ENCODE assay signal across 8 cellular contexts in the genomic region with DNA sequence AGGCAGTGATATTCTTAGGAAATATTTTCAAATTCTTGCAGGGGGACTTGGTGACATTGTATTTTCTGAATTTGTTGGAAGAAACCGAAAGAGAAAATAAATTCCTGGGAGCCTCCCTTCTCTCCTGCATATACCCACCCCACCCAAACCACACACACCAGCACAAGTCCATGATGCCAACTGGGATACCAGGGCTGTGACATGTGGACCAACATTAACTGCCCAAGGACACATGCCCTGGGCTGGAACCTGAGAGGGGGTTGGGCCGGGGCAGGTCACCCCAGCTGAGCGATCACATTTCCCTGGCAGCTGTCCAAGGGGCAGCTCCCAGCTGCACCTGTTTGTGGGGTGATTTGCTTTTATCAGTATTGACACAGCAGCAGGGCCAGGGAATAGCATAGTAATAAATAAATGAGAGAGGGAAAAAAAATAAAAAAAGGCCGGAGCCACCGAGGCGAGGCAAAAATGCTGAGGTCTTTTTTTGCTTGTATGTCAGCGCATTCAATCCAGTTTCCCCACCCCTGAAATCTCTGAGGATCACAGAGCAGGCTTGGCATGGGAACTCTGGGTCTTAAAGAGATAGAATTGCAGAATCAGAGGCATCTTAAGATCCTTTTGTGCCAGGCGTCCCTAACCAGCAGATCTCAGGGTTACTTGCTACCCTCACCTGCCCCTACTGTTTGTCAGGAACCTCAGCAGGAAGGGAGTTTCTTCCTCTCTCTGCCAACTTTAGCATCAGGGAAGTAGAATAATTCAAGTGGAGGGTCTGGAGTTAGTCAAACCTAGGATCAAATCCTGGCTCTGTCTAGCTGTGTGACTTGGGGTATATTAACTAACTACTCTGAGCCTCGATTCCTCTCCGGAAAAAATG.
DNase-seq lines count a peak whose midpoint lies in the region; ATAC-seq and TF ChIP-seq lines count a peak whose summit lies in the region.

No MANE protein-coding gene starts in this region.

- H3K27ac ChIP-seq in Karpas-422 (ENCODE audit: low read length) = no peak overlapping the region
- peak overlapping the region; percentile 40 for H3K27ac ChIP-seq in RWPE2 (ENCODE audit: poor library complexity, severe bottlenecking)
- peak overlapping the region; percentile 96 for H3K27ac ChIP-seq in caudate nucleus (ENCODE audit: low read depth, low read length)
- peak overlapping the region in 7 of 8 donors; percentile 81 to 92 (median 88) for H3K27ac ChIP-seq in spleen

- ATAC-seq in RWPE2 (ENCODE audit: low read depth) (peak; percentile 43), HG02852 (IDR thresholded peaks at IDR 0.05; ENCODE audit: unreplicated experiment) (no peak)

- H3K4me1 ChIP-seq in Karpas-422 (ENCODE audit: low read length) (peaks cover 29% of the 10 kb centered on the region), RWPE2 (ENCODE audit: insufficient read depth, poor library complexity, severe bottlenecking) (peaks cover 10% of the 10 kb centered on the region), spleen (peaks cover 17 to 52% (median 37%) of the 10 kb centered on the region in 6 donors)

- TF ChIP-seq POLR2A in spleen (IDR thresholded peaks at IDR 0.05) = no peak

- peak overlapping the region; percentile 84; the same call in 1 of the 2 replicates for H2AFZ ChIP-seq in Karpas-422 (ENCODE audit: low read length)

- H3K9ac ChIP-seq in Karpas-422 (ENCODE audit: low read length) = peak overlapping the region; percentile 46

- H3K36me3 ChIP-seq in Karpas-422 (ENCODE audit: insufficient read depth, low read length) (no peaks in the 10 kb centered on the region), RWPE2 (ENCODE audit: low read depth) (no peaks in the 10 kb centered on the region), kidney epithelial cell (ENCODE audit: control insufficient read depth, insufficient read depth, low read length) (no peaks in the 10 kb centered on the region), spleen (no peaks in the 10 kb centered on the region)

- H3K4me2 ChIP-seq in Karpas-422 (ENCODE audit: low read depth, low read length, poor library complexity, severe bottlenecking) = peak overlapping the region; percentile 69

- H3K27me3 ChIP-seq in Karpas-422 (ENCODE audit: low read length) (no peaks in the 10 kb centered on the region), RWPE2 (ENCODE audit: insufficient read depth, poor library complexity, severe bottlenecking) (no peaks in the 10 kb centered on the region), kidney epithelial cell (ENCODE audit: control insufficient read depth, insufficient read depth, low read length) (no peaks in the 10 kb centered on the region), spleen (replicated peaks in 1 of 7) (no peaks in the 10 kb centered on the region)

- DNase-seq in D341Med (ENCODE audit: low spot score) = peak; percentile 46
- peak; percentile 74 for DNase-seq in Karpas-422
- no peak for DNase-seq in RWPE2 (ENCODE audit: low spot score)
- peak in 31 of 61 donors; percentile 1 to 46 (median 14) for DNase-seq in caudate nucleus (lab: John Stamatoyannopoulos, UW)
- no peak for DNase-seq in kidney epithelial cell (ENCODE audit: low read depth)
- peak; percentile 81 for DNase-seq in spleen
- DNase-seq in GDM1 (lab: John Stamatoyannopoulos, UW) = no peak

- no peaks in the 10 kb centered on the region for H3K79me2 ChIP-seq in Karpas-422 (ENCODE audit: low read length)

- no peaks in the 10 kb centered on the region for H4K20me1 ChIP-seq in Karpas-422 (ENCODE audit: insufficient read depth, low read depth, low read length)

- TF ChIP-seq CTCF in RWPE2 (IDR thresholded peaks at IDR 0.05; ENCODE audit: poor library complexity, severe bottlenecking) (no peak), kidney epithelial cell (IDR thresholded peaks at IDR 0.05; ENCODE audit: insufficient read depth, low read length, poor library complexity, severe bottlenecking) (no peak), spleen (IDR thresholded peaks at IDR 0.05 in 8 of 11, conservative IDR thresholded peaks at IDR 0.05 in 3 of 11) (no peak)

- no peaks in the 10 kb centered on the region for H3K9me2 ChIP-seq in Karpas-422 (replicated peaks; ENCODE audit: insufficient read depth, low read length)

- 24 to 30% (median 28%) methylated on average over 10 of the region's 10 CpGs for WGBS in spleen, 5 donors

- H3K9me3 ChIP-seq in Karpas-422 (ENCODE audit: low read length) = no peaks in the 10 kb centered on the region
- H3K9me3 ChIP-seq in RWPE2 (ENCODE audit: severe bottlenecking) = no peaks in the 10 kb centered on the region
- no peaks in the 10 kb centered on the region for H3K9me3 ChIP-seq in spleen

- H3K4me3 ChIP-seq in Karpas-422 (ENCODE audit: low read length) (peak overlapping the region; percentile 63), RWPE2 (ENCODE audit: severe bottlenecking) (peak overlapping the region; percentile 16), kidney epithelial cell (ENCODE audit: low read depth, low read length) (peak overlapping the region; percentile 3), spleen (peak overlapping the region in 7 of 8 donors; percentile 33 to 70 (median 40))

- intact Hi-C loops in spleen (cut with DNase I; ENCODE audit: low total_unique reads) = no loop called here

Comparison
In these comparisons a context has a peak if more than half of its experiments do, and no peak if none do; other contexts are left out.
1. DNase-seq: peak in D341Med (single experiment), Karpas-422 (single experiment), caudate nucleus (31 of 61) and spleen (single experiment); none in RWPE2 (single experiment), kidney epithelial cell (single experiment) and GDM1 (single experiment).
2. H3K4me3 ChIP-seq: peak in every context shown above with its lines; median percentile 63 in Karpas-422; 40 in spleen; 16 in RWPE2; 3 in kidney epithelial cell.